Comparison of ENCODE assay signal across 28 cellular contexts in the genomic region with DNA sequence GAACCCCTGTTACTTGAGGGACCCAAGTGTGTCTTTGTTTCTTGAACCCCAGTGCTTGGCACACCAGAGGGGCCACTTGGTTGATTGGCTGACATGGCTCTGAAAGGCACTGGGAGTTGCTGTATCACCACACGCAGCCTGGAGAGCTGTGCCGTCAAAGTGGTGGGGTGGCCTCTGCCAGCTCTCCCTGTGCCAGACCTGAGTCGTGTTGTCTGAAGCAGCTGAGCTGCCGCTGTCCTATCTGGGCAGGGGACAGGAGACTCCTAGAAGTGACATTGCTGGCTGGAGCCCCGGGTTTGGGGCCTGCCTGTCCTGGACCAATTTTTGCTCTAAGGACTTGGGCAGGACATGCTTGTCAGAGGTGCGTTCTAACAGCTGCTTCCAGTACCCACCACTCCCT. TPM values are rescaled to one million over a fixed set of nuclear protein-coding genes. Genes with fewer than 3 reads are reported as not detected.
DNase-seq lines count a peak whose midpoint lies in the region; ATAC-seq and TF ChIP-seq lines count a peak whose summit lies in the region.
"Had no signal": no experiment of that assay in that cellular context is flagged by ENCODE, and none has a peak within 500 bp of the region (broad histone marks: within the 10 kb centered on the region; RNA-seq: fewer than 3 reads in every experiment).

No MANE protein-coding gene starts in this region.

- DNase-seq in H7, result peak; percentile 20
- peak; percentile 85 for DNase-seq in left ventricle myocardium superior
- DNase-seq in substantia nigra (lab: John Stamatoyannopoulos, UW), result peak in 3 of 49 donors; percentile 25 to 35 (median 27)
- no peak for DNase-seq in NCI-H1436 (lab: John Stamatoyannopoulos, UW)
- no peak for DNase-seq in gastrocnemius medialis
- DNase-seq: activated CD4-positive, alpha-beta T cell treated with anti-CD3 and anti-CD28 coated beads, Interleukin-2, amount 10 ng/mL, durations not matched to agents 7 days and 5 days; activated naive CD4-positive, alpha-beta T cell; activated T-cell treated with anti-CD3 and anti-CD28 coated beads, Interleukin-2, amount 50 U/mL, for 48 hours; Caco-2; DMS79 treated with DMSO at 0.1 percent for 48 hours; effector memory CD8-positive, alpha-beta T cell; GF-D8; H9; KG1; MG63; NCI-H2081; NCI-H226; NCI-H748 treated with DMSO at 0.1 percent for 48 hours; stimulated activated CD4-positive, alpha-beta T cell treated with anti-CD3 and anti-CD28 coated beads, Interleukin-15, amount 100 ng/mL, for 24 hours; stimulated activated naive CD8-positive, alpha-beta T cell treated with anti-CD3 and anti-CD28 coated beads, Interleukin-15, Interleukin-2, amounts not matched to agents 100 U/mL and 50 U/mL, for 24 hours; T1000; tibial artery; WERI-Rb-1 had no signal

- no peak overlapping the region for H3K4me3 ChIP-seq in H7 (ENCODE audit: insufficient read depth, low read depth, low read length)
- no peak overlapping the region for H3K4me3 ChIP-seq in gastrocnemius medialis
- H3K4me3 ChIP-seq: MG63, prostate gland, tibial artery had no signal

- TF ChIP-seq CTCF in gastrocnemius medialis (IDR thresholded peaks at IDR 0.05 in 4 of 5, conservative IDR thresholded peaks at IDR 0.05 in 1 of 5), result no peak

- in situ Hi-C loops in gastrocnemius medialis (cut with MboI; ENCODE audit: low sequenced_read_pairs in 4 of 4), result no loop called here

- ATAC-seq in left ventricle myocardium superior (peak; percentile 92), HG03280 (IDR thresholded peaks at IDR 0.05; ENCODE audit: unreplicated experiment) (no peak), gastrocnemius medialis (no peak)
- ATAC-seq: effector memory CD8-positive, alpha-beta T cell; stimulated activated naive CD8-positive, alpha-beta T cell treated with anti-CD3 and anti-CD28 coated beads, Interleukin-15, Interleukin-2, amounts not matched to agents 100 U/mL and 50 U/mL, for 24 hours had no signal

- no peaks in the 10 kb centered on the region for H3K9me3 ChIP-seq in gastrocnemius medialis
- H3K9me3 ChIP-seq: Caco-2, MG63, neutrophil, prostate gland, tibial artery had no signal

- H3K36me3 ChIP-seq in H7 (replicated peaks; ENCODE audit: control insufficient read depth, insufficient read depth, low read length), result no peaks in the 10 kb centered on the region; the same call in 1 of the 2 replicates
- peaks cover 0 to 31% of the 10 kb centered on the region in 2 donors for H3K36me3 ChIP-seq in gastrocnemius medialis
- H3K36me3 ChIP-seq: prostate gland had no signal

- peaks cover 0 to under 1% of the 10 kb centered on the region in 2 donors for H3K4me1 ChIP-seq in gastrocnemius medialis
- H3K4me1 ChIP-seq: prostate gland had no signal

- H3K27ac ChIP-seq in cingulate gyrus (ENCODE audit: low read depth, low read length) (peak overlapping the region; percentile 81), substantia nigra (ENCODE audit: low read depth, low read length, poor library complexity, severe bottlenecking) (peak overlapping the region; percentile 91), gastrocnemius medialis (no peak overlapping the region)
- H3K27ac ChIP-seq: neutrophil, prostate gland, RWPE1, tibial artery, WERI-Rb-1 had no signal

- TF ChIP-seq POLR2A in gastrocnemius medialis (IDR thresholded peaks at IDR 0.05), result no peak

- H3K27me3 ChIP-seq in H7 (ENCODE audit: control insufficient read depth, insufficient read depth, low read length) (peaks cover 2% of the 10 kb centered on the region; the same call in 1 of the 2 replicates), gastrocnemius medialis (peaks cover under 1 to 4% (median 2%) of the 10 kb centered on the region in 3 donors)
- H3K27me3 ChIP-seq: MG63, tibial artery had no signal

- intact Hi-C loops in left ventricle myocardium superior (cut with micrococcal nuclease) (no loop called here), gastrocnemius medialis (cut with DNase I; ENCODE audit: low total_unique reads) (no loop called here)

RNA-seq across cellular contexts. Expression of gene SNX22, which starts 5.5 kb away (rescaled TPM):
- total RNA-seq in H7 (2014; rRNA removed; shearing (Covaris generic)), result 1.7 and 2.1 TPM in 2 replicates
- total RNA-seq in left ventricle myocardium superior (5.6 TPM), gastrocnemius medialis (under 1 TPM in 2 of 4 donors, not detected in 2; 0.09 to 0.87 TPM)

RNA-seq across cellular contexts. Expression of gene PPIB, which starts 16.8 kb away (rescaled TPM):
- total RNA-seq in H7 (2014; rRNA removed; shearing (Covaris generic)), result 293 and 356 TPM in 2 replicates
- total RNA-seq in left ventricle myocardium superior (106 TPM), gastrocnemius medialis (10 to 100 TPM; 26.8 to 78.5 (median 40.2) TPM)

RNA-seq across cellular contexts. Expression of gene SNX1, which starts 50.3 kb away (rescaled TPM):
- total RNA-seq in H7 (2014; rRNA removed; shearing (Covaris generic)), result 19.1 and 19.4 TPM in 2 replicates
- 89.7 TPM for total RNA-seq in left ventricle myocardium superior
- total RNA-seq in gastrocnemius medialis, result 10 to 100 TPM; 26.7 to 39.3 (median 34.1) TPM

RNA-seq across cellular contexts. Expression of gene CIAO2A, which starts 52.4 kb away (rescaled TPM):
- 105 and 120 TPM in 2 replicates for total RNA-seq in H7 (2014; rRNA removed; shearing (Covaris generic))
- total RNA-seq in left ventricle myocardium superior (72.2 TPM), gastrocnemius medialis (10 to 100 TPM; 26.6 to 65.2 (median 55.1) TPM)

Comparison
In these comparisons a context has a peak if more than half of its experiments do, and no peak if none do; other contexts are left out.
1. DNase-seq: peak in H7 (single experiment) and left ventricle myocardium superior (single experiment); none in NCI-H1436 (single experiment) and gastrocnemius medialis (0 of 2).
2. H3K27ac ChIP-seq: peak in cingulate gyrus (single experiment) and substantia nigra (single experiment); none in gastrocnemius medialis (0 of 4).